ENCODE assay signal across 8 cellular contexts in genomic region chr17:67374329-67375053, GRCh38.
DNase-seq lines count a peak whose midpoint lies in the region; FAIRE-seq and TF ChIP-seq lines count a peak whose summit lies in the region.

No MANE protein-coding gene starts in this region.

- DNase-seq in AG09319 (ENCODE audit: extremely low read depth, low read depth) (peak; percentile 70), GM19239 (ENCODE audit: insufficient read length, low spot score) (peak; percentile 44), MM.1S (peak; percentile 88), SHP77 (lab: John Stamatoyannopoulos, UW) (peak; percentile 65 to 85), fibroblast of pulmonary artery (ENCODE audit: low read depth) (peak; percentile 90), substantia nigra (lab: John Stamatoyannopoulos, UW) (peak in 45 of 49 donors; percentile 8 to 84 (median 70))
- peak; percentile 78 to 84 for DNase-seq in activated T-helper 1 cell treated with anti-CD3 and anti-CD28 coated beads, Interleukin-2, amount 50 U/mL, for 16 hours (ENCODE audit: low read depth in 1 of 2, low spot score in 1 of 2)

- 0 out of 2 replicates have a peak overlapping the region, but pooled peaks have one; percentile 15 for H3K4me3 ChIP-seq in MM.1S (ENCODE audit: low read length)
- H3K4me3 ChIP-seq in fibroblast of pulmonary artery (replicated peaks; ENCODE audit: low read depth, low read length), result no peak overlapping the region
- no peak overlapping the region for H3K4me3 ChIP-seq in neutrophil (ENCODE audit: low read depth in 1 of 2, low read length in 1 of 2)

- peaks cover 16% of the 10 kb centered on the region for H3K79me2 ChIP-seq in MM.1S (ENCODE audit: low read length)

- H3K36me3 ChIP-seq in MM.1S (replicated peaks; ENCODE audit: insufficient read depth, low read length) (no peaks in the 10 kb centered on the region), neutrophil (no peaks in the 10 kb centered on the region)

- no peaks in the 10 kb centered on the region for H3K9me2 ChIP-seq in MM.1S (replicated peaks; ENCODE audit: insufficient read depth, low read length)

- H3K4me1 ChIP-seq in MM.1S (ENCODE audit: low read length) (peaks cover 19% of the 10 kb centered on the region), neutrophil (ENCODE audit: control insufficient read depth in 1 of 2, insufficient read depth in 1 of 2, low read depth in 1 of 2, low read length in 1 of 2) (peaks cover 26 to 28% of the 10 kb centered on the region in 2 experiments)

- H3K27me3 ChIP-seq in MM.1S (replicated peaks; ENCODE audit: insufficient read depth, low read length) (no peaks in the 10 kb centered on the region), neutrophil (peaks cover 12% of the 10 kb centered on the region)

- TF ChIP-seq CTCF in AG09319 (IDR thresholded peaks at IDR 0.05; ENCODE audit: low read depth, low read length), result peak; percentile 85
- TF ChIP-seq CTCF in MM.1S (IDR thresholded peaks at IDR 0.05; ENCODE audit: low read length), result peak; percentile 94
- TF ChIP-seq CTCF in fibroblast of pulmonary artery (IDR thresholded peaks at IDR 0.05; ENCODE audit: low read length, missing control alignments), result peak; percentile 87
- TF ChIP-seq CTCF in neutrophil (IDR thresholded peaks at IDR 0.05), result peak; percentile 77

- H4K20me1 ChIP-seq in MM.1S (ENCODE audit: insufficient read depth, low read length), result no peaks in the 10 kb centered on the region

- peak overlapping the region; percentile 58 for H2AFZ ChIP-seq in MM.1S (ENCODE audit: low read length)

- H3K9me3 ChIP-seq in MM.1S (replicated peaks; ENCODE audit: insufficient read depth, low read length) (no peaks in the 10 kb centered on the region), neutrophil (no peaks in the 10 kb centered on the region)

- peaks cover 26% of the 10 kb centered on the region for H3F3A ChIP-seq in MM.1S (ENCODE audit: insufficient read depth, low read length)

- no peak overlapping the region for H3K9ac ChIP-seq in MM.1S (ENCODE audit: low read length)

- no peak overlapping the region for H3K27ac ChIP-seq in MM.1S (ENCODE audit: low read length)
- H3K27ac ChIP-seq in neutrophil, result peak overlapping the region; percentile 57
- no peak overlapping the region for H3K27ac ChIP-seq in substantia nigra (ENCODE audit: low read depth, low read length, poor library complexity, severe bottlenecking)

- peak; percentile 87 for FAIRE-seq in GM19239 (lab: Jason Lieb, UNC)

- H3K4me2 ChIP-seq in MM.1S (ENCODE audit: low read depth, low read length), result peak overlapping the region; percentile 64
